In genomic region chr15:66912001-66912400, GRCh38 we compare ENCODE assay signal across 12 cellular contexts.
A peak's percentile ranks its signal among the peaks of the same experiment; 100 is the strongest.
DNase-seq lines count a peak whose midpoint lies in the region; ATAC-seq and TF ChIP-seq lines count a peak whose summit lies in the region.
"Had no signal": no experiment of that assay in that cellular context is flagged by ENCODE, and none has a peak within 500 bp of the region (broad histone marks: within the 10 kb centered on the region; RNA-seq: fewer than 3 reads in every experiment).

No MANE protein-coding gene starts in this region.

- peaks cover 3% of the 10 kb centered on the region for H3K9me3 ChIP-seq in RWPE2 (ENCODE audit: severe bottlenecking)

- peak; percentile 83 for ATAC-seq in activated CD8-positive, alpha-beta memory T cell treated with anti-CD3 and anti-CD28 coated beads, Interleukin-2, amount 10 ng/mL, durations not matched to agents 7 days and 5 days
- ATAC-seq in RWPE2 (ENCODE audit: low read depth) (no peak), GM21576 (IDR thresholded peaks at IDR 0.05; ENCODE audit: unreplicated experiment) (no peak)
- ATAC-seq in stimulated activated effector memory CD8-positive, alpha-beta T cell treated with anti-CD3 and anti-CD28 coated beads, Interleukin-12 subunit alpha, Interleukin-12 subunit beta, amount 100 ng/mL, for 72 hours: peak; percentile 72

- peaks cover 15% of the 10 kb centered on the region for H3K36me3 Mint-ChIP-seq in activated CD8-positive, alpha-beta memory T cell treated with anti-CD3 and anti-CD28 coated beads, Interleukin-2, amount 10 ng/mL, durations not matched to agents 7 days and 5 days
- peaks cover 12% of the 10 kb centered on the region for H3K36me3 Mint-ChIP-seq in activated naive CD4-positive, alpha-beta T cell treated with anti-CD3 and anti-CD28 coated beads, Interleukin-2, amount 10 ng/mL, durations not matched to agents 7 days and 5 days
- no peaks in the 10 kb centered on the region for H3K36me3 Mint-ChIP-seq in stimulated activated effector memory CD8-positive, alpha-beta T cell treated with anti-CD3 and anti-CD28 coated beads, Interleukin-12 subunit alpha, Interleukin-12 subunit beta, amount 100 ng/mL, for 72 hours

- H3K4me1 Mint-ChIP-seq in activated CD8-positive, alpha-beta memory T cell treated with anti-CD3 and anti-CD28 coated beads, Interleukin-2, amount 10 ng/mL, durations not matched to agents 7 days and 5 days: peaks cover 57% of the 10 kb centered on the region
- peaks cover 60% of the 10 kb centered on the region for H3K4me1 Mint-ChIP-seq in activated naive CD4-positive, alpha-beta T cell treated with anti-CD3 and anti-CD28 coated beads, Interleukin-2, amount 10 ng/mL, durations not matched to agents 7 days and 5 days
- no peaks in the 10 kb centered on the region for H3K4me1 Mint-ChIP-seq in stimulated activated effector memory CD8-positive, alpha-beta T cell treated with anti-CD3 and anti-CD28 coated beads, Interleukin-12 subunit alpha, Interleukin-12 subunit beta, amount 100 ng/mL, for 72 hours

- peaks cover 25% of the 10 kb centered on the region for H3K27me3 Mint-ChIP-seq in activated CD8-positive, alpha-beta memory T cell treated with anti-CD3 and anti-CD28 coated beads, Interleukin-2, amount 10 ng/mL, durations not matched to agents 7 days and 5 days
- H3K27me3 Mint-ChIP-seq in activated naive CD4-positive, alpha-beta T cell treated with anti-CD3 and anti-CD28 coated beads, Interleukin-2, amount 10 ng/mL, durations not matched to agents 7 days and 5 days: peaks cover 36% of the 10 kb centered on the region

- CTCF ChIA-PET in activated CD8-positive, alpha-beta memory T cell treated with anti-CD3 and anti-CD28 coated beads, Interleukin-2, amount 10 ng/mL, durations not matched to agents 7 days and 5 days (lab: Charles Lee): interaction anchor here (0.6 to 2.1 kb wide), 5 partner anchors 9 to 392 kb away, joined by 3 to 13 read pairs (median 4); no protein-coding TSS in a partner anchor
- CTCF ChIA-PET in activated naive CD4-positive, alpha-beta T cell treated with anti-CD3 and anti-CD28 coated beads, Interleukin-2, amount 10 ng/mL, durations not matched to agents 7 days and 5 days (lab: Charles Lee): interaction anchor here (0.7 to 6.7 kb wide), 2 partner anchors 10 to 34 kb away, joined by 3 to 31 read pairs; no protein-coding TSS in a partner anchor

- no peaks in the 10 kb centered on the region for H3K36me3 ChIP-seq in RWPE2 (ENCODE audit: low read depth)
- H3K36me3 ChIP-seq: cardiac muscle cell had no signal

- no peak overlapping the region for H3K4me3 Mint-ChIP-seq in activated CD8-positive, alpha-beta memory T cell treated with anti-CD3 and anti-CD28 coated beads, Interleukin-2, amount 10 ng/mL, durations not matched to agents 7 days and 5 days
- H3K4me3 Mint-ChIP-seq in activated naive CD4-positive, alpha-beta T cell treated with anti-CD3 and anti-CD28 coated beads, Interleukin-2, amount 10 ng/mL, durations not matched to agents 7 days and 5 days: peak overlapping the region; percentile 34
- no peak overlapping the region for H3K4me3 Mint-ChIP-seq in stimulated activated effector memory CD8-positive, alpha-beta T cell treated with anti-CD3 and anti-CD28 coated beads, Interleukin-12 subunit alpha, Interleukin-12 subunit beta, amount 100 ng/mL, for 72 hours

- peak overlapping the region; percentile 78 for H3K27ac Mint-ChIP-seq in activated CD8-positive, alpha-beta memory T cell treated with anti-CD3 and anti-CD28 coated beads, Interleukin-2, amount 10 ng/mL, durations not matched to agents 7 days and 5 days
- H3K27ac Mint-ChIP-seq in activated naive CD4-positive, alpha-beta T cell treated with anti-CD3 and anti-CD28 coated beads, Interleukin-2, amount 10 ng/mL, durations not matched to agents 7 days and 5 days: peak overlapping the region; percentile 85
- no peak overlapping the region for H3K27ac Mint-ChIP-seq in stimulated activated effector memory CD8-positive, alpha-beta T cell treated with anti-CD3 and anti-CD28 coated beads, Interleukin-12 subunit alpha, Interleukin-12 subunit beta, amount 100 ng/mL, for 72 hours

- DNase-seq in activated CD8-positive, alpha-beta memory T cell treated with anti-CD3 and anti-CD28 coated beads, Interleukin-2, amount 10 ng/mL, durations not matched to agents 7 days and 5 days: peak; percentile 82
- no peak for DNase-seq in activated CD8-positive, alpha-beta memory T cell treated with anti-CD3 and anti-CD28 coated beads, Interleukin-2, amount 50 U/mL, for 4 hours
- DNase-seq in RWPE2 (ENCODE audit: low spot score) (peak; percentile 12), NCI-H187 treated with DMSO at 0.1 percent for 48 hours (lab: John Stamatoyannopoulos, UW) (no peak), DMS79 treated with DMSO at 0.1 percent for 48 hours (lab: John Stamatoyannopoulos, UW) (no peak)
- DNase-seq in activated naive CD4-positive, alpha-beta T cell treated with anti-CD3 and anti-CD28 coated beads, Interleukin-2, amount 10 ng/mL, durations not matched to agents 7 days and 5 days: peak; percentile 81
- no peak for DNase-seq in stimulated activated effector memory CD8-positive, alpha-beta T cell treated with anti-CD3 and anti-CD28 coated beads, Interleukin-12 subunit alpha, Interleukin-12 subunit beta, amount 100 ng/mL, for 72 hours (ENCODE audit: low spot score in 2 of 2)
- DNase-seq: DMS53, MM.1S, NCI-H510A had no signal

- H3K4me1 ChIP-seq in RWPE2 (ENCODE audit: insufficient read depth, poor library complexity, severe bottlenecking): no peaks in the 10 kb centered on the region

- no peaks in the 10 kb centered on the region for H3K27me3 ChIP-seq in RWPE2 (ENCODE audit: insufficient read depth, poor library complexity, severe bottlenecking)
- H3K27me3 ChIP-seq: cardiac muscle cell had no signal

- no peak overlapping the region for H3K27ac ChIP-seq in RWPE2 (ENCODE audit: poor library complexity, severe bottlenecking)
- H3K27ac ChIP-seq: cardiac muscle cell had no signal

- H3K9me3 Mint-ChIP-seq in activated CD8-positive, alpha-beta memory T cell treated with anti-CD3 and anti-CD28 coated beads, Interleukin-2, amount 10 ng/mL, durations not matched to agents 7 days and 5 days (ENCODE audit: low read depth): peaks cover 6% of the 10 kb centered on the region
- peaks cover 6% of the 10 kb centered on the region for H3K9me3 Mint-ChIP-seq in activated naive CD4-positive, alpha-beta T cell treated with anti-CD3 and anti-CD28 coated beads, Interleukin-2, amount 10 ng/mL, durations not matched to agents 7 days and 5 days
- H3K9me3 Mint-ChIP-seq in stimulated activated effector memory CD8-positive, alpha-beta T cell treated with anti-CD3 and anti-CD28 coated beads, Interleukin-12 subunit alpha, Interleukin-12 subunit beta, amount 100 ng/mL, for 72 hours: no peaks in the 10 kb centered on the region

- TF ChIP-seq CTCF in RWPE2 (IDR thresholded peaks at IDR 0.05; ENCODE audit: poor library complexity, severe bottlenecking): no peak

- no peak overlapping the region for H3K4me3 ChIP-seq in RWPE2 (ENCODE audit: severe bottlenecking)
- H3K4me3 ChIP-seq: cardiac muscle cell had no signal

Comparison
In these comparisons a context has a peak if more than half of its experiments do, and no peak if none do; other contexts are left out.
1. DNase-seq: peak in activated CD8-positive, alpha-beta memory T cell treated with anti-CD3 and anti-CD28 coated beads, Interleukin-2, amount 10 ng/mL, durations not matched to agents 7 days and 5 days (single experiment), RWPE2 (single experiment) and activated naive CD4-positive, alpha-beta T cell treated with anti-CD3 and anti-CD28 coated beads, Interleukin-2, amount 10 ng/mL, durations not matched to agents 7 days and 5 days (single experiment); none in activated CD8-positive, alpha-beta memory T cell treated with anti-CD3 and anti-CD28 coated beads, Interleukin-2, amount 50 U/mL, for 4 hours (single experiment), stimulated activated effector memory CD8-positive, alpha-beta T cell treated with anti-CD3 and anti-CD28 coated beads, Interleukin-12 subunit alpha, Interleukin-12 subunit beta, amount 100 ng/mL, for 72 hours (0 of 2), NCI-H187 treated with DMSO at 0.1 percent for 48 hours (single experiment) and DMS79 treated with DMSO at 0.1 percent for 48 hours (single experiment).
2. ATAC-seq: peak in activated CD8-positive, alpha-beta memory T cell treated with anti-CD3 and anti-CD28 coated beads, Interleukin-2, amount 10 ng/mL, durations not matched to agents 7 days and 5 days (single experiment) and stimulated activated effector memory CD8-positive, alpha-beta T cell treated with anti-CD3 and anti-CD28 coated beads, Interleukin-12 subunit alpha, Interleukin-12 subunit beta, amount 100 ng/mL, for 72 hours (single experiment); none in RWPE2 (single experiment) and GM21576 (single experiment).